ENCODE assay signal across 21 cellular contexts in the genomic region with DNA sequence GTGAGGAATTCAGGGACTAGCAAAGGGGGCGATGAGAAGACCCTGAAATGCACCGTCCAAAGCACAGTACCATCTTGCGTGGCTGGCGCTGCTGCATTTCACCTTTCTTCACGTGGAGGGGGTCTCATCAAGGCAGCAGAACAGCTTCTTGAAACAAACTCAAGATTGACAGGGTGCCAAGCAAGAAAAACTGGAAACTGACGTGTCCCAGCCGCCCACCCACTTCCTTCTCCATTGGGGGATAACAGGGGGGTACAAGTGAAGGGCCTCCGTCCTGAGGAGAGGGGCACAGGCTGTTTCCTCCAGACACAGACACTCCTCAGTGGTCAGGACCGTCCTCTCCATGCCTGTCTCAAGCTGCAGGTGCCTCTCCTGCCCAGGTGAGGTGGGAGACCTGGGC. TPM values are rescaled to one million over a fixed set of nuclear protein-coding genes. Genes with fewer than 3 reads are reported as not detected.
DNase-seq lines count a peak whose midpoint lies in the region; ATAC-seq and TF ChIP-seq lines count a peak whose summit lies in the region.
"Had no signal": no experiment of that assay in that cellular context is flagged by ENCODE, and none has a peak within 500 bp of the region (broad histone marks: within the 10 kb centered on the region; RNA-seq: fewer than 3 reads in every experiment).

No MANE protein-coding gene starts in this region.

- H3K9me3 Mint-ChIP-seq in activated T-cell treated with anti-CD3 and anti-CD28 coated beads, Interleukin-2, amount 50 U/mL, for 24 hours = no peaks in the 10 kb centered on the region
- no peaks in the 10 kb centered on the region for H3K9me3 Mint-ChIP-seq in CD4-positive, alpha-beta memory T cell
- no peaks in the 10 kb centered on the region for H3K9me3 Mint-ChIP-seq in chondrocyte (ENCODE audit: low read depth)

- DNase-seq in activated T-cell treated with anti-CD3 and anti-CD28 coated beads, Interleukin-2, amount 50 U/mL, for 1 hour = peak; percentile 16
- no peak for DNase-seq in activated T-cell treated with anti-CD3 and anti-CD28 coated beads, Interleukin-2, amount 50 U/mL, for 24 hours
- no peak for DNase-seq in CD4-positive, alpha-beta memory T cell
- peak; percentile 57 for DNase-seq in chondrocyte (ENCODE audit: low spot score)
- no peak for DNase-seq in HK-2 (ENCODE audit: unreplicated experiment)
- DNase-seq: COR-L47; DMS 273 treated with DMSO at 0.1 percent for 48 hours; GF-D8; GOT3; KG1; NCI-H1694 treated with DMSO at 0.1 percent for 48 hours; NCI-H510A; NCI-H748 treated with DMSO at 0.1 percent for 48 hours; NK-92 treated with Interleukin-12 subunit alpha and Interleukin-12 subunit beta, amount 100 ng/mL, for 24 hours; SHP77 treated with DMSO at 0.1 percent for 48 hours; SK-N-SH had no signal

- H3K27ac Mint-ChIP-seq in activated T-cell treated with anti-CD3 and anti-CD28 coated beads, Interleukin-2, amount 50 U/mL, for 24 hours = no peak overlapping the region
- H3K27ac Mint-ChIP-seq in CD4-positive, alpha-beta memory T cell = peak overlapping the region in 4 of 7 donors; percentile 54 to 84 (median 80)
- H3K27ac Mint-ChIP-seq in chondrocyte (ENCODE audit: unreplicated experiment) = no peak overlapping the region

- no peak overlapping the region for H3K4me3 ChIP-seq in CD4-positive, alpha-beta memory T cell (ENCODE audit: low read length in 2 of 2)
- H3K4me3 ChIP-seq in rectal smooth muscle tissue (ENCODE audit: low read length) = no peak overlapping the region
- H3K4me3 ChIP-seq: GM12878 had no signal

- TF ChIP-seq CTCF in chondrocyte (IDR thresholded peaks at IDR 0.05) = no peak

- H3K36me3 Mint-ChIP-seq in activated T-cell treated with anti-CD3 and anti-CD28 coated beads, Interleukin-2, amount 50 U/mL, for 24 hours (ENCODE audit: low read depth) = peaks cover 11% of the 10 kb centered on the region
- peaks cover 2 to 3% of the 10 kb centered on the region in 2 donors for H3K36me3 Mint-ChIP-seq in CD4-positive, alpha-beta memory T cell
- H3K36me3 Mint-ChIP-seq in chondrocyte (ENCODE audit: low read depth) = no peaks in the 10 kb centered on the region

- H3K9me3 ChIP-seq in CD4-positive, alpha-beta memory T cell (ENCODE audit: control insufficient read depth in 1 of 2, low read length in 2 of 2) = no peaks in the 10 kb centered on the region
- H3K9me3 ChIP-seq: SK-N-SH had no signal

- no peaks in the 10 kb centered on the region for H3K27me3 ChIP-seq in CD4-positive, alpha-beta memory T cell (ENCODE audit: insufficient read depth, low read length)
- no peaks in the 10 kb centered on the region for H3K27me3 ChIP-seq in rectal smooth muscle tissue (ENCODE audit: control insufficient read depth, insufficient read depth, low read length)

- CTCF ChIA-PET in CD4-positive, alpha-beta memory T cell (lab: Charles Lee; ENCODE audit: partially characterized antibody) = no interaction called here

- peak overlapping the region; percentile 82 for H3K27ac ChIP-seq in CD4-positive, alpha-beta memory T cell (ENCODE audit: low read depth, low read length)
- H3K27ac ChIP-seq in rectal smooth muscle tissue (ENCODE audit: low read depth, low read length) = peak overlapping the region; percentile 73
- H3K27ac ChIP-seq: C4-2B had no signal

- POLR2A ChIA-PET in CD4-positive, alpha-beta memory T cell (lab: Charles Lee; ENCODE audit: partially characterized antibody) = no interaction called here

- intact Hi-C loops in CD4-positive, alpha-beta memory T cell (cut with micrococcal nuclease) = loop anchor here (2.0 kb wide), 1 partner anchor 42 kb away; no protein-coding TSS in a partner anchor

- ATAC-seq in HG03565 (IDR thresholded peaks at IDR 0.05; ENCODE audit: unreplicated experiment) = no peak
- ATAC-seq in GM21528 (IDR thresholded peaks at IDR 0.05; ENCODE audit: low FRiP score, unreplicated experiment) = no peak
- ATAC-seq: GM12878 had no signal

- H3K27me3 Mint-ChIP-seq in activated T-cell treated with anti-CD3 and anti-CD28 coated beads, Interleukin-2, amount 50 U/mL, for 24 hours = no peaks in the 10 kb centered on the region
- no peaks in the 10 kb centered on the region for H3K27me3 Mint-ChIP-seq in CD4-positive, alpha-beta memory T cell
- H3K27me3 Mint-ChIP-seq in chondrocyte (ENCODE audit: low read depth) = no peaks in the 10 kb centered on the region

- H3K36me3 ChIP-seq in CD4-positive, alpha-beta memory T cell (ENCODE audit: insufficient read depth, low read length) = no peaks in the 10 kb centered on the region
- no peaks in the 10 kb centered on the region for H3K36me3 ChIP-seq in rectal smooth muscle tissue (ENCODE audit: control insufficient read depth, insufficient read depth, low read length)

- H3K4me1 Mint-ChIP-seq in activated T-cell treated with anti-CD3 and anti-CD28 coated beads, Interleukin-2, amount 50 U/mL, for 24 hours (ENCODE audit: low read depth) = peaks cover 31% of the 10 kb centered on the region
- peaks cover 19 to 23% (median 21%) of the 10 kb centered on the region in 4 donors for H3K4me1 Mint-ChIP-seq in CD4-positive, alpha-beta memory T cell
- no peaks in the 10 kb centered on the region for H3K4me1 Mint-ChIP-seq in chondrocyte (ENCODE audit: low read depth)

- peaks cover 47% of the 10 kb centered on the region for H3K4me1 ChIP-seq in CD4-positive, alpha-beta memory T cell (ENCODE audit: insufficient read depth, low read length)
- H3K4me1 ChIP-seq in rectal smooth muscle tissue (ENCODE audit: control insufficient read depth, insufficient read depth, low read length) = peaks cover 31% of the 10 kb centered on the region

- H3K9ac ChIP-seq in rectal smooth muscle tissue (ENCODE audit: low read length) = no peak overlapping the region
- H3K9ac ChIP-seq: SK-N-SH had no signal

- H3K4me3 Mint-ChIP-seq in activated T-cell treated with anti-CD3 and anti-CD28 coated beads, Interleukin-2, amount 50 U/mL, for 24 hours = no peak overlapping the region
- H3K4me3 Mint-ChIP-seq in CD4-positive, alpha-beta memory T cell = no peak overlapping the region
- H3K4me3 Mint-ChIP-seq in chondrocyte (ENCODE audit: unreplicated experiment) = no peak overlapping the region

RNA-seq across cellular contexts. Expression of gene HDAC4, which starts 32.5 kb away (rescaled TPM):
- 10 to 100 TPM; 50.2 to 59.7 TPM for total RNA-seq in CD4-positive, alpha-beta memory T cell
- 10 to 100 TPM in 1 of 2 donors, 1 to 10 TPM in 1; 1.4 to 10.6 TPM for polyA plus RNA-seq in CD4-positive, alpha-beta memory T cell
- 16.4 to 27.0 TPM (median 22.3 TPM) in 3 replicates for total RNA-seq in chondrocyte

Comparison
In these comparisons a context has a peak if more than half of its experiments do, and no peak if none do; other contexts are left out.
1. DNase-seq: peak in activated T-cell treated with anti-CD3 and anti-CD28 coated beads, Interleukin-2, amount 50 U/mL, for 1 hour (single experiment) and chondrocyte (single experiment); none in activated T-cell treated with anti-CD3 and anti-CD28 coated beads, Interleukin-2, amount 50 U/mL, for 24 hours (single experiment), CD4-positive, alpha-beta memory T cell (0 of 5) and HK-2 (single experiment).
2. H3K27ac Mint-ChIP-seq: peak in CD4-positive, alpha-beta memory T cell (4 of 7); none in activated T-cell treated with anti-CD3 and anti-CD28 coated beads, Interleukin-2, amount 50 U/mL, for 24 hours (single experiment) and chondrocyte (single experiment).